Comparison of ENCODE assay signal across 12 cellular contexts in the genomic region with DNA sequence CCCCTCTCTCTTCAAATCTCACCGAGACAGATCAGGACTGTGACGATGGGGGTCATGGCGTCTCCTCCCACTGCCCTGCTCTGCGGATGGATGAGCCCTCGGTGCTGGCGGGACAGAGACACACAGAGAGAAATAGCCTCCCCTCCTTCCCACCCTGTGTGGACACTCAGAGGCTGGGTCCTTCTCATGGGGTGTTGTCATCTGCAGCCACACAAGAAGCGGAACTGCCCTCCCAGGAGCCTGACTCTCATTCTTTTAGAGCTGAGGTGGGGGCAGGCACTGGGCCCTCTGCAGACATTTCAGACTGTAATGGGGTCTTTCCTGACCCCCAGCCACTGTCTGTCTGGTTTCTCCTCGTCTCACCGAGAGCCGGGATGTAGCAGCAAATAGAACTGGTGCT. TPM values are rescaled to one million over a fixed set of nuclear protein-coding genes. Genes with fewer than 3 reads are reported as not detected.
DNase-seq lines count a peak whose midpoint lies in the region; ATAC-seq, FAIRE-seq and TF ChIP-seq lines count a peak whose summit lies in the region.
"Not testable (repeated sequence)": the region's sequence is repeated elsewhere in the genome, so short reads cannot be mapped to it uniquely, and the experiment has no call there.
"Had no signal": no experiment of that assay in that cellular context is flagged by ENCODE, and none has a peak within 500 bp of the region (broad histone marks: within the 10 kb centered on the region; RNA-seq: fewer than 3 reads in every experiment).

No MANE protein-coding gene starts in this region.

- H3K9me3 Mint-ChIP-seq in memory B cell: not testable (repeated sequence)

- H3K27ac Mint-ChIP-seq in memory B cell: peak overlapping the region; percentile 22

- TF ChIP-seq EP300 in A549 (IDR thresholded peaks at IDR 0.05); gastroesophageal sphincter (IDR thresholded peaks at IDR 0.05): not testable (repeated sequence)

- CTCF ChIA-PET in A549 (lab: Yijun Ruan, JAX): interaction anchor here (1.1 to 5.4 kb wide), 2 partner anchors 14 to 17 kb away, joined by 3 to 28 read pairs; no protein-coding TSS in a partner anchor

- not testable (repeated sequence) for TF ChIP-seq RAD21 in A549 (conservative IDR thresholded peaks at IDR 0.05 in 1 of 2, IDR thresholded peaks at IDR 0.05 in 1 of 2)

- H3K27ac ChIP-seq in A549, gastroesophageal sphincter, right atrium auricular region, psoas muscle: not testable (repeated sequence)
- peak overlapping the region in 1 of 2 donors; percentile 26 for H3K27ac ChIP-seq in thoracic aorta

- not testable (repeated sequence) for H3K9me3 ChIP-seq in A549, gastroesophageal sphincter, right atrium auricular region, psoas muscle, thoracic aorta

- H3K4me3 ChIP-seq in A549: not testable (repeated sequence)
- H3K4me3 ChIP-seq in gastroesophageal sphincter (peak overlapping the region in 1 of 2 donors; percentile 27), right atrium auricular region (peak overlapping the region in 1 of 2 donors; percentile 13), psoas muscle (peak overlapping the region; percentile 18), thoracic aorta (peak overlapping the region; percentile 52)

- H3K36me3 Mint-ChIP-seq in memory B cell: not testable (repeated sequence)

- TF ChIP-seq POLR2A in A549 (IDR thresholded peaks at IDR 0.05; ENCODE audit: low read length); gastroesophageal sphincter (IDR thresholded peaks at IDR 0.05): not testable (repeated sequence)

- ATAC-seq in A549 (peak; percentile 12 to 25; a peak in 2 of 6 replicates), gastroesophageal sphincter (peak; percentile 20)
- not testable (repeated sequence) for ATAC-seq in memory B cell (ENCODE audit: low read depth); psoas muscle; thoracic aorta (ENCODE audit: insufficient number of reproducible peaks, low FRiP score, low read depth)

- H3K36me3 ChIP-seq in gastroesophageal sphincter; right atrium auricular region; psoas muscle (ENCODE audit: insufficient read depth in 1 of 2, low read depth in 1 of 2); thoracic aorta: not testable (repeated sequence)

- not testable (repeated sequence) for TF ChIP-seq CTCF in A549 (IDR thresholded peaks at IDR 0.05); gastroesophageal sphincter (IDR thresholded peaks at IDR 0.05); right atrium auricular region (IDR thresholded peaks at IDR 0.05); psoas muscle (IDR thresholded peaks at IDR 0.05); thoracic aorta (IDR thresholded peaks at IDR 0.05)

- not testable (repeated sequence) for H3K4me1 ChIP-seq in A549; gastroesophageal sphincter; right atrium auricular region; psoas muscle; thoracic aorta (ENCODE audit: control insufficient read depth in 1 of 2, low read depth in 2 of 2)

- not testable (repeated sequence) for H3K4me2 ChIP-seq in A549

- DNase-seq in A549 (ENCODE audit: low read depth in 1 of 2, low spot score in 1 of 2); memory B cell (ENCODE audit: low spot score in 2 of 2); psoas muscle; thoracic aorta (ENCODE audit: low spot score): not testable (repeated sequence)
- peak; percentile 15 for DNase-seq in KG1 (lab: John Stamatoyannopoulos, UW)
- peak; percentile 7 for DNase-seq in SIG-M5 treated with dmso at 0.1 percent for 504 hours (lab: John Stamatoyannopoulos, UW; ENCODE audit: unreplicated experiment)
- peak; percentile 65 for DNase-seq in right atrium auricular region (ENCODE audit: low spot score)

- intact Hi-C loops in psoas muscle (cut with DNase I): not testable (repeated sequence)

- 34% methylated on average over 6 of the region's 10 CpGs for WGBS in A549 (ENCODE audit: missing lambda C conversion rate)
- 40% methylated on average over 1 of the region's 10 CpGs; no CpG with 5 or more reads in 1 of the 2 donors for WGBS in gastroesophageal sphincter (ENCODE audit: low coverage in 1 of 2), 2 donors
- WGBS in psoas muscle, 3 donors: 47 to 58% (median 53%) methylated on average over 10 of the region's 10 CpGs

- H3K27me3 Mint-ChIP-seq in memory B cell: peaks cover 14% of the 10 kb centered on the region

- peaks cover 78% of the 10 kb centered on the region for H3K27me3 ChIP-seq in gastroesophageal sphincter
- not testable (repeated sequence) for H3K27me3 ChIP-seq in right atrium auricular region; psoas muscle (ENCODE audit: insufficient read depth in 3 of 3, low read length in 2 of 3); thoracic aorta (replicated peaks; ENCODE audit: insufficient read depth)

- POLR2A ChIA-PET in A549 (lab: Yijun Ruan, JAX): not testable (repeated sequence)

- H3K4me3 Mint-ChIP-seq in memory B cell: peak overlapping the region; percentile 77

- peaks cover 30% of the 10 kb centered on the region for H3K4me1 Mint-ChIP-seq in memory B cell

- not testable (repeated sequence) for FAIRE-seq in A549 (lab: Jason Lieb, UNC)

RNA-seq across cellular contexts. Expression of a gene that starts 0.5 kb away (rescaled TPM):
- not detected in 2 replicates for polyA plus RNA-seq in A549 (2011; rRNA removed)
- polyA plus RNA-seq in A549 (2012; cell fraction: cytosol; rRNA removed): not detected in 2 replicates
- not detected in 2 replicates for polyA plus RNA-seq in A549 (2012; cell fraction: nucleus; rRNA removed)
- polyA plus RNA-seq in A549 (2017; fragmentation: RNase III; extraction: RNeasy Plus Mini Kit Qiagen cat#74134 plus additional on column Dnase treatment): not detected in 3 replicates
- not detected in 2 replicates for polyA minus RNA-seq in A549 (2011; rRNA and poly(A)+ RNA removed)
- total RNA-seq in gastroesophageal sphincter: 1 to 10 TPM in 3 of 4 donors, under 1 TPM in 1; 0.93 to 5.0 (median 1.9) TPM
- 1 to 10 TPM; 1.1 to 3.4 TPM for total RNA-seq in right atrium auricular region
- total RNA-seq in psoas muscle: 1 to 10 TPM in 3 of 4 donors, under 1 TPM in 1; 0.79 to 2.4 (median 1.7) TPM
- polyA plus RNA-seq in psoas muscle: 1 to 10 TPM in 1 of 3 donors, under 1 TPM in 2; 0.41 to 1.3 (median 0.42) TPM
- total RNA-seq in thoracic aorta: 10 to 100 TPM; 11.1 to 13.7 TPM
- total RNA-seq: Calu3, G401, PC-9 had no signal

RNA-seq across cellular contexts. Expression of a gene that starts 23.4 kb away (rescaled TPM):
- polyA plus RNA-seq in A549 (2011; rRNA removed) (not detected in 2 replicates), A549 (2017; fragmentation: RNase III; extraction: RNeasy Plus Mini Kit Qiagen cat#74134 plus additional on column Dnase treatment) (not detected in 3 replicates), psoas muscle (1 to 10 TPM in 2 of 3 donors, under 1 TPM in 1; 0.95 to 1.3 (median 1.1) TPM)
- not detected in 2 replicates for polyA plus RNA-seq in A549 (2012; cell fraction: cytosol; rRNA removed)
- polyA plus RNA-seq in A549 (2012; cell fraction: nucleus; rRNA removed): 0.02 and 0.06 TPM in 2 replicates
- polyA minus RNA-seq in A549 (2011; rRNA and poly(A)+ RNA removed): not detected in 2 replicates
- total RNA-seq in gastroesophageal sphincter (10 to 100 TPM; 12.5 to 17.5 (median 15.1) TPM), right atrium auricular region (10 to 100 TPM in 1 of 2 donors, 1 to 10 TPM in 1; 2.6 to 12.0 TPM), psoas muscle (1 to 10 TPM; 2.2 to 5.1 (median 4.4) TPM), thoracic aorta (10 to 100 TPM; 17.6 to 60.4 TPM)
- total RNA-seq: Calu3; CD4-positive, alpha-beta T cell; G401; PC-9 had no signal

RNA-seq across cellular contexts. Expression of a gene that starts 32.5 kb away (rescaled TPM):
- not detected in 2 replicates for polyA plus RNA-seq in A549 (2011; rRNA removed)
- polyA plus RNA-seq in A549 (2012; cell fraction: cytosol; rRNA removed): not detected in 2 replicates
- not detected in 2 replicates for polyA plus RNA-seq in A549 (2012; cell fraction: nucleus; rRNA removed)
- not detected in 3 replicates for polyA plus RNA-seq in A549 (2017; fragmentation: RNase III; extraction: RNeasy Plus Mini Kit Qiagen cat#74134 plus additional on column Dnase treatment)
- not detected in 2 replicates for polyA minus RNA-seq in A549 (2011; rRNA and poly(A)+ RNA removed)
- total RNA-seq in gastroesophageal sphincter: 1 to 10 TPM in 3 of 4 donors, not detected in 1; 2.7 to 8.6 (median 2.8) TPM
- 1 to 10 TPM in 1 of 2 donors, under 1 TPM in 1; 0.93 to 3.6 TPM for total RNA-seq in right atrium auricular region
- total RNA-seq in psoas muscle: 1 to 10 TPM in 3 of 4 donors, not detected in 1; 1.1 to 2.2 (median 1.1) TPM
- 1 to 10 TPM in 1 of 3 donors, under 1 TPM in 2; 0.44 to 1.2 (median 0.52) TPM for polyA plus RNA-seq in psoas muscle
- total RNA-seq in thoracic aorta: 10 to 100 TPM in 1 of 2 donors, 1 to 10 TPM in 1; 9.6 to 12.2 TPM
- total RNA-seq: Calu3, G401, PC-9 had no signal

RNA-seq across cellular contexts. Expression of a gene that starts 37.9 kb away (rescaled TPM):
- polyA plus RNA-seq in A549 (2011; rRNA removed): not detected in 2 replicates
- not detected in 2 replicates for polyA plus RNA-seq in A549 (2012; cell fraction: cytosol; rRNA removed)
- not detected in 2 replicates for polyA plus RNA-seq in A549 (2012; cell fraction: nucleus; rRNA removed)
- not detected in 3 replicates for polyA plus RNA-seq in A549 (2017; fragmentation: RNase III; extraction: RNeasy Plus Mini Kit Qiagen cat#74134 plus additional on column Dnase treatment)
- polyA minus RNA-seq in A549 (2011; rRNA and poly(A)+ RNA removed): not detected in 2 replicates
- 1 to 10 TPM in 3 of 4 donors, under 1 TPM in 1; 0.31 to 4.2 (median 2.2) TPM for total RNA-seq in gastroesophageal sphincter
- 1 to 10 TPM in 1 of 2 donors, not detected in 1; 1.7 TPM for total RNA-seq in right atrium auricular region
- 1 to 10 TPM in 3 of 4 donors, under 1 TPM in 1; 0.54 to 1.6 (median 1.3) TPM for total RNA-seq in psoas muscle
- under 1 TPM; 0.22 to 0.48 (median 0.42) TPM for polyA plus RNA-seq in psoas muscle
- total RNA-seq in thoracic aorta: 1 to 10 TPM; 4.6 to 5.2 TPM
- total RNA-seq: Calu3, G401, PC-9 had no signal

RNA-seq across cellular contexts. Expression of a gene that starts 57.6 kb away (rescaled TPM):
- polyA plus RNA-seq in A549 (2011; rRNA removed) (not detected in 2 replicates), A549 (2017; fragmentation: RNase III; extraction: RNeasy Plus Mini Kit Qiagen cat#74134 plus additional on column Dnase treatment) (not detected in 3 replicates), psoas muscle (1 to 10 TPM in 1 of 3 donors, under 1 TPM in 2; 0.32 to 1.2 (median 0.40) TPM)
- not detected in 2 replicates for polyA plus RNA-seq in A549 (2012; cell fraction: cytosol; rRNA removed)
- polyA plus RNA-seq in A549 (2012; cell fraction: nucleus; rRNA removed): not detected in 2 replicates
- not detected in 2 replicates for polyA minus RNA-seq in A549 (2011; rRNA and poly(A)+ RNA removed)
- total RNA-seq in gastroesophageal sphincter (10 to 100 TPM in 3 of 4 donors, 1 to 10 TPM in 1; 6.8 to 29.9 (median 21.3) TPM), right atrium auricular region (1 to 10 TPM; 2.0 to 8.8 TPM), psoas muscle (1 to 10 TPM; 1.9 to 3.8 (median 2.3) TPM), thoracic aorta (10 to 100 TPM; 21.9 to 71.5 TPM)
- total RNA-seq: Calu3, PC-9 had no signal
